Comparison of ENCODE assay signal across 8 cellular contexts in the genomic region with DNA sequence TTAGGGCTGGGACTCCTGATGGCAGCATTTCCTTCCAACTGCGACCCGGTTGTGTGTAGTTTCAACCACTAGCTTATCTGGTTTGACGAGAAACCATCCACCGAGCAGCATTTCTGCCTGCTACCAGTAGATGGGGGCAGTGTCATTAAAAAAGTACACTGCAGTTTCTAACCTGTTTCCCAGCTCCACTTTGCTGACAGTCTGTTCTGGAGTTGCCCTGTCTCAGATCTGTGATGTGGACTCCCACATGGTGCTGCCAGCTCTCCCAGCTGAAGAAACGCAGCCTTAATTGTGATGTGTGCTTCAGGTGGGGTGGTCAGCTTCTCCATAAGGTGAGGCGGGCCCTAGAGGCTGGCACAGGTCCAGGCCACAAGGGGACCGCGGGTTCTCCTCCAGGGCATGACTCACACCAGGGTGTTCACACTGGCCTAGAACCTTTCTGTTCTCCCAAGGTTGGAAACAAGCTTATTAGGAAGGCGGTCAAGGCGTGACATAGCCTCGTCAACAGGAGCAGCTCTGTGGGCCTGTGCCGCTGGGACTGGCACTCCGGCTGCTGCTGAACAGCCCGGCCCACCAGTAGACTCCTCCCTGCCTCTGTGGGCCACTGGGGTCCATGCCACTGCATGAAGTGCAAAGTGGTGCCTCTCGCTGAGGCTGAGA. TPM values are rescaled to one million over a fixed set of nuclear protein-coding genes. Genes with fewer than 3 reads are reported as not detected.
DNase-seq lines count a peak whose midpoint lies in the region; ATAC-seq, FAIRE-seq and TF ChIP-seq lines count a peak whose summit lies in the region.

No MANE protein-coding gene starts in this region.

- DNase-seq in NCI-H510A (lab: John Stamatoyannopoulos, UW) (peak; percentile 71), choroid plexus epithelial cell (ENCODE audit: low read depth) (peak; percentile 95), left lobe of liver (ENCODE audit: low spot score) (peak; percentile 68)
- peak; percentile 65 for DNase-seq in stimulated activated CD4-positive, alpha-beta T cell treated with anti-CD3 and anti-CD28 coated beads, Interleukin-4, amount 100 ng/mL, for 1 hour

- peak; percentile 95 for FAIRE-seq in A204.1 (lab: Jason Lieb, UNC)

- H3K4me3 ChIP-seq in choroid plexus epithelial cell (ENCODE audit: low read depth, low read length) = no peak overlapping the region

- peak; percentile 68 for ATAC-seq in GM18511 (IDR thresholded peaks at IDR 0.05; ENCODE audit: unreplicated experiment)
- peak; percentile 35 for ATAC-seq in HG03439 (IDR thresholded peaks at IDR 0.05; ENCODE audit: unreplicated experiment)
- peak; percentile 60 to 65 for ATAC-seq in activated CD4-positive, CD25-positive, alpha-beta regulatory T cell treated with anti-CD3 and anti-CD28 coated beads, Interleukin-2, amount 50 U/mL, for 24 hours
- peak; percentile 84 for ATAC-seq in left lobe of liver

- TF ChIP-seq CTCF in choroid plexus epithelial cell (conservative IDR thresholded peaks at IDR 0.05; ENCODE audit: low read depth, low read length) = peak; percentile 96

RNA-seq across cellular contexts. Expression of gene FAM43A, which starts 2.9 kb away (rescaled TPM):
- total RNA-seq in left lobe of liver = 1.5 TPM

RNA-seq across cellular contexts. Expression of gene LSG1, which starts 10.8 kb away (rescaled TPM):
- 13.3 TPM for total RNA-seq in left lobe of liver

RNA-seq across cellular contexts. Expression of gene TMEM44, which starts 49.6 kb away (rescaled TPM):
- 4.6 TPM for total RNA-seq in left lobe of liver
